Comparison of ENCODE assay signal across 8 cellular contexts in the genomic region with DNA sequence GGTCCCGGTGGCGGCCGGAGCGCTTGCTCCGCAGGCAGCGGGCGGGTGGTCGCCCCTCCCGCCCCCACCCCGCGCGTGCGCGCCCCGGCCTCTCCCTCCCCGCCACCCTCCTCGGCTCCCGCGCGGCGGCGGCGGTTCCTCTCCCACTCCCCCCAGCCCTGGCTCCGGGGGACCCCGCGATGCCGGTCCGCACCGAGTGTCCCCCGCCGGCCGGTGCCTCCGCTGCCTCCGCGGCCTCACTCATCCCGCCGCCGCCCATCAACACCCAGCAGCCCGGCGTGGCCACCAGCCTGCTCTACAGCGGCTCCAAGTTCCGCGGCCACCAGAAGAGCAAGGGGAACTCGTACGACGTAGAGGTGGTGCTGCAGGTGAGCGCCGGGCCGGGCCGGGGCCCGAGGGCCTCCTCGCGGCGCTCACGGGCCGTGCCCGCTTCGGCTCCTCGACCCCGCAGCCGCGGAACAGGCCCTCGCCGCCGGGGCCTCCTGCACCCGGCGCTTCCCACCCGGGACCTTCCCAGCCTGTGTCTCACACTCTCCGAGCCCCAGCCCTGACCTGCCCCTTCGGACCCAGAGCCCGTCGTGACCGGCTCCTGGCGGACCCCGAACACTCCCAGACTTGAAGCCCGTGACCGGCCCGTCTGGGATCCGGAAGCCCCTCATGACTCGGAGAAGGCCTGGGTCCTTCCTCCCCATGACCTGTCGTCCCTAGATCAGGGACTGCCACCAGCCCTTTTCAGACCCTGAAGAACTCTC.
DNase-seq lines count a peak whose midpoint lies in the region; ATAC-seq, FAIRE-seq and TF ChIP-seq lines count a peak whose summit lies in the region.

No MANE protein-coding gene starts in this region.

- no peak for TF ChIP-seq CTCF in astrocyte of the spinal cord (IDR thresholded peaks at IDR 0.05; ENCODE audit: low read depth, low read length)

- no peaks in the 10 kb centered on the region for H3K9me3 ChIP-seq in KOPT-K1 (ENCODE audit: insufficient read depth, low read length, poor library complexity, severe bottlenecking)

- FAIRE-seq in RCC 7860 (lab: Jason Lieb, UNC): no peak

- peak; percentile 32 for DNase-seq in NCI-H2171 treated with DMSO at 0.1 percent for 48 hours (lab: John Stamatoyannopoulos, UW)
- DNase-seq in NCI-H2171 (lab: John Stamatoyannopoulos, UW): no peak
- no peak for DNase-seq in astrocyte of the spinal cord (ENCODE audit: low read depth, low spot score)
- DNase-seq in iPS-NIHi7 (ENCODE audit: extremely low spot score): peak; percentile 56
- peak in 2 of 3 experiments; percentile 12 to 31 for DNase-seq in stimulated activated CD4-positive, alpha-beta T cell treated with anti-CD3 and anti-CD28 coated beads, TNF-alpha, amount 100 ng/mL, for 24 hours (ENCODE audit: low read depth in 3 of 3)
- no peak for DNase-seq in RCC 7860 (ENCODE audit: low spot score)

- H3K27ac ChIP-seq in KOPT-K1 (ENCODE audit: low read depth, low read length, poor library complexity, severe bottlenecking): peak overlapping the region; percentile 71

- H3K36me3 ChIP-seq in KOPT-K1 (ENCODE audit: insufficient read depth, low read length): peaks cover 10% of the 10 kb centered on the region

- peak; percentile 26 for ATAC-seq in GM21825 (IDR thresholded peaks at IDR 0.05; ENCODE audit: unreplicated experiment)

- in situ Hi-C loops in astrocyte of the spinal cord (cut with HindIII; ENCODE audit: low sequenced_read_pairs): no loop called here

- H3K4me3 ChIP-seq in astrocyte of the spinal cord (ENCODE audit: low read depth, low read length): peak overlapping the region; percentile 64

Comparison
In these comparisons a context has a peak if more than half of its experiments do, and no peak if none do; other contexts are left out.
1. DNase-seq: peak in NCI-H2171 treated with DMSO at 0.1 percent for 48 hours (single experiment), iPS-NIHi7 (single experiment) and stimulated activated CD4-positive, alpha-beta T cell treated with anti-CD3 and anti-CD28 coated beads, TNF-alpha, amount 100 ng/mL, for 24 hours (2 of 3); none in NCI-H2171 (single experiment), astrocyte of the spinal cord (single experiment) and RCC 7860 (single experiment).